In genomic region chr2:28408764-28409599, GRCh38 we compare ENCODE assay signal across 9 cellular contexts. TPM values are rescaled to one million over a fixed set of nuclear protein-coding genes. Genes with fewer than 3 reads are reported as not detected.
A peak's percentile ranks its signal among the peaks of the same experiment; 100 is the strongest.
DNase-seq lines count a peak whose midpoint lies in the region; ATAC-seq and TF ChIP-seq lines count a peak whose summit lies in the region.
"Had no signal": no experiment of that assay in that cellular context is flagged by ENCODE, and none has a peak within 500 bp of the region (broad histone marks: within the 10 kb centered on the region; RNA-seq: fewer than 3 reads in every experiment).

No MANE protein-coding gene starts in this region.

- H3K4me3 Mint-ChIP-seq in activated T-cell treated with anti-CD3 and anti-CD28 coated beads, Interleukin-2, amount 50 U/mL, for 24 hours: peak overlapping the region; percentile 37
- H3K4me3 Mint-ChIP-seq in immature natural killer cell (peak overlapping the region; percentile 86 to 93 (median 89)), mesothelial cell of epicardium (no peak overlapping the region)
- H3K4me3 Mint-ChIP-seq: neural crest cell had no signal

- no peak for TF ChIP-seq CTCF in mesothelial cell of epicardium (IDR thresholded peaks at IDR 0.05; ENCODE audit: unreplicated experiment)

- H3K9me3 Mint-ChIP-seq in activated T-cell treated with anti-CD3 and anti-CD28 coated beads, Interleukin-2, amount 50 U/mL, for 24 hours: no peaks in the 10 kb centered on the region
- H3K9me3 Mint-ChIP-seq in immature natural killer cell: no peaks in the 10 kb centered on the region
- no peaks in the 10 kb centered on the region for H3K9me3 Mint-ChIP-seq in mesothelial cell of epicardium
- H3K9me3 Mint-ChIP-seq: neural crest cell had no signal

- H3K27me3 Mint-ChIP-seq in activated T-cell treated with anti-CD3 and anti-CD28 coated beads, Interleukin-2, amount 50 U/mL, for 24 hours: no peaks in the 10 kb centered on the region
- peaks cover 62 to 82% (median 75%) of the 10 kb centered on the region in 3 donors for H3K27me3 Mint-ChIP-seq in immature natural killer cell (ENCODE audit: low read depth in 3 of 3)
- H3K27me3 Mint-ChIP-seq in mesothelial cell of epicardium (ENCODE audit: low read depth): no peaks in the 10 kb centered on the region

- ATAC-seq in HG03442 (IDR thresholded peaks at IDR 0.05; ENCODE audit: unreplicated experiment) (no peak), GM19324 (IDR thresholded peaks at IDR 0.05; ENCODE audit: low FRiP score, unreplicated experiment) (no peak)

- peak overlapping the region; percentile 96 for H3K27ac Mint-ChIP-seq in activated T-cell treated with anti-CD3 and anti-CD28 coated beads, Interleukin-2, amount 50 U/mL, for 24 hours
- H3K27ac Mint-ChIP-seq in immature natural killer cell (peak overlapping the region; percentile 99 to 100 (median 100)), mesothelial cell of epicardium (no peak overlapping the region)

- DNase-seq in MV-4-11 (lab: John Stamatoyannopoulos, UW): peak; percentile 85
- peak; percentile 75 for DNase-seq in activated T-cell treated with anti-CD3 and anti-CD28 coated beads, Interleukin-2, amount 50 U/mL, for 24 hours
- peak; percentile 92 to 94 (median 93) for DNase-seq in immature natural killer cell
- peak; percentile 50 to 64 for DNase-seq in stimulated activated CD8-positive, alpha-beta memory T cell treated with anti-CD3 and anti-CD28 coated beads, Interleukin-4, amount 100 ng/mL, for 1 hour (ENCODE audit: low read depth in 2 of 2, low spot score in 1 of 2)
- DNase-seq in NCI-H2029 treated with DMSO at 0.1 percent for 48 hours (lab: John Stamatoyannopoulos, UW): no peak
- DNase-seq in mesothelial cell of epicardium (ENCODE audit: low spot score in 2 of 2, unreplicated experiment in 2 of 2): no peak

- no peaks in the 10 kb centered on the region for H3K36me3 Mint-ChIP-seq in activated T-cell treated with anti-CD3 and anti-CD28 coated beads, Interleukin-2, amount 50 U/mL, for 24 hours (ENCODE audit: low read depth)
- H3K36me3 Mint-ChIP-seq in immature natural killer cell (peaks cover 20 to 63% (median 43%) of the 10 kb centered on the region in 3 donors), mesothelial cell of epicardium (peaks cover 53% of the 10 kb centered on the region)

- peaks cover 85% of the 10 kb centered on the region for H3K4me1 Mint-ChIP-seq in activated T-cell treated with anti-CD3 and anti-CD28 coated beads, Interleukin-2, amount 50 U/mL, for 24 hours (ENCODE audit: low read depth)
- H3K4me1 Mint-ChIP-seq in immature natural killer cell (peaks cover 93 to 98% of the 10 kb centered on the region in 2 donors), mesothelial cell of epicardium (no peaks in the 10 kb centered on the region)
- H3K4me1 Mint-ChIP-seq: neural crest cell had no signal

RNA-seq across cellular contexts. Expression of gene FOSL2, which starts 16.3 kb away (rescaled TPM):
- 10 to 100 TPM; 27.2 to 54.3 (median 28.7) TPM for polyA plus RNA-seq in immature natural killer cell
- 60.3 to 62.3 TPM (median 60.5 TPM) in 3 replicates for total RNA-seq in mesothelial cell of epicardium

Comparison
In these comparisons a context has a peak if more than half of its experiments do, and no peak if none do; other contexts are left out.
1. DNase-seq: peak in MV-4-11 (single experiment), activated T-cell treated with anti-CD3 and anti-CD28 coated beads, Interleukin-2, amount 50 U/mL, for 24 hours (single experiment), immature natural killer cell (3 of 3) and stimulated activated CD8-positive, alpha-beta memory T cell treated with anti-CD3 and anti-CD28 coated beads, Interleukin-4, amount 100 ng/mL, for 1 hour (2 of 2); none in NCI-H2029 treated with DMSO at 0.1 percent for 48 hours (single experiment) and mesothelial cell of epicardium (0 of 2).